Comparison of ENCODE assay signal across 36 cellular contexts in genomic region chr6:84089552-84089951, GRCh38. TPM values are rescaled to one million over a fixed set of nuclear protein-coding genes. Genes with fewer than 3 reads are reported as not detected.
"Had no signal": no experiment of that assay in that cellular context is flagged by ENCODE, and none has a peak within 500 bp of the region (broad histone marks: within the 10 kb centered on the region; RNA-seq: fewer than 3 reads in every experiment).

No MANE protein-coding gene starts in this region.

- H3K27ac ChIP-seq: adrenal gland, brain microvascular endothelial cell, breast epithelium, VCaP had no signal

- H3K4me1 ChIP-seq: adrenal gland, breast epithelium had no signal

- H3K27me3 ChIP-seq: adrenal gland, brain microvascular endothelial cell, breast epithelium had no signal

- DNase-seq: activated B cell treated with CpG ODN at 0.5 μM for 24 hours; activated CD4-positive, alpha-beta memory T cell treated with anti-CD3 and anti-CD28 coated beads for 36 hours; activated CD4-positive, alpha-beta T cell treated with anti-CD3 and anti-CD28 coated beads for 4 hours; activated CD4-positive, alpha-beta T cell treated with anti-CD3 and anti-CD28 coated beads, Interleukin-2, amount 10 ng/mL, durations not matched to agents 24 days and 14 days; activated CD4-positive, alpha-beta T cell treated with anti-CD3 and anti-CD28 coated beads, Interleukin-2, amount 50 U/mL, for 1 hour; activated CD4-positive, alpha-beta T cell treated with anti-CD3 and anti-CD28 coated beads, Interleukin-2, amount 50 U/mL, for 4 hours; activated CD4-positive, CD25-positive, alpha-beta regulatory T cell treated with anti-CD3 and anti-CD28 coated beads, Interleukin-2, amount 50 U/mL, for 72 hours; activated CD8-positive, alpha-beta memory T cell treated with anti-CD3 and anti-CD28 coated beads, Interleukin-2, amount 50 U/mL, for 4 hours; activated CD8-positive, alpha-beta T cell treated with anti-CD3 and anti-CD28 coated beads for 36 hours; activated effector memory CD4-positive, alpha-beta T cell treated with anti-CD3 and anti-CD28 coated beads, Interleukin-2, amount 50 U/mL, for 16 hours; activated gamma-delta T cell treated with Interleukin-2 at 50 U/mL for 16 hours; activated naive CD4-positive, alpha-beta T cell; activated naive CD4-positive, alpha-beta T cell treated with anti-CD3 and anti-CD28 coated beads for 36 hours; activated naive CD4-positive, alpha-beta T cell treated with anti-CD3 and anti-CD28 coated beads, Interleukin-2, amount 50 U/mL, for 16 hours; activated naive CD8-positive, alpha-beta T cell treated with anti-CD3 and anti-CD28 coated beads for 36 hours; activated T-cell treated with anti-CD3 and anti-CD28 coated beads for 4 hours; activated T-cell treated with anti-CD3 and anti-CD28 coated beads, Interleukin-2, amount 50 U/mL, for 1 hour; activated T-cell treated with anti-CD3 and anti-CD28 coated beads, Interleukin-2, amount 50 U/mL, for 4 hours; activated T-cell treated with anti-CD3 and anti-CD28 coated beads, Interleukin-2, amount 50 U/mL, for 72 hours; adrenal gland; amniotic stem cell; aorta; brain microvascular endothelial cell; central memory CD4-positive, alpha-beta T cell; SW 1271; T-helper 1 cell; T-helper 2 cell; T-helper 9 cell had no signal

- H3K4me3 ChIP-seq: adrenal gland, breast epithelium had no signal

- ATAC-seq: activated CD8-positive, alpha-beta T cell treated with anti-CD3 and anti-CD28 coated beads for 36 hours; activated naive CD4-positive, alpha-beta T cell treated with anti-CD3 and anti-CD28 coated beads, Interleukin-2, amount 50 U/mL, for 72 hours; activated T-cell treated with anti-CD3 and anti-CD28 coated beads, Interleukin-2, amount 50 U/mL, for 4 hours; activated T-cell treated with anti-CD3 and anti-CD28 coated beads, Interleukin-2, amount 50 U/mL, for 72 hours; activated T-helper 17 cell treated with anti-CD3 and anti-CD28 coated beads, Interleukin-2, amount 50 U/mL, for 72 hours had no signal

- H3K36me3 ChIP-seq: adrenal gland, brain microvascular endothelial cell, breast epithelium had no signal

- H3K27me3 Mint-ChIP-seq: activated CD4-positive, alpha-beta T cell treated with anti-CD3 and anti-CD28 coated beads, Interleukin-2, amount 10 ng/mL, durations not matched to agents 24 days and 14 days had no signal

- H3K9me3 ChIP-seq: adrenal gland had no signal

- H3K4me1 Mint-ChIP-seq: activated B cell treated with CpG ODN at 0.5 μM for 24 hours; activated CD4-positive, alpha-beta T cell treated with anti-CD3 and anti-CD28 coated beads, Interleukin-2, amount 10 ng/mL, durations not matched to agents 24 days and 14 days; activated T-helper 17 cell treated with anti-CD3 and anti-CD28 coated beads, Interleukin-2, amount 50 U/mL, for 72 hours had no signal

- H3K4me3 Mint-ChIP-seq: activated B cell treated with CpG ODN at 0.5 μM for 24 hours; activated CD4-positive, alpha-beta memory T cell treated with anti-CD3 and anti-CD28 coated beads for 36 hours; activated CD4-positive, alpha-beta T cell treated with anti-CD3 and anti-CD28 coated beads, Interleukin-2, amount 10 ng/mL, durations not matched to agents 24 days and 14 days; activated CD8-positive, alpha-beta T cell treated with anti-CD3 and anti-CD28 coated beads for 36 hours; activated naive CD4-positive, alpha-beta T cell treated with anti-CD3 and anti-CD28 coated beads for 36 hours; activated naive CD8-positive, alpha-beta T cell treated with anti-CD3 and anti-CD28 coated beads for 36 hours; activated T-cell treated with anti-CD3 and anti-CD28 coated beads, Interleukin-2, amount 50 U/mL, for 4 hours; activated T-cell treated with anti-CD3 and anti-CD28 coated beads, Interleukin-2, amount 50 U/mL, for 72 hours; activated T-helper 1 cell treated with anti-CD3 and anti-CD28 coated beads, Interleukin-12 subunit alpha, Interleukin-12 subunit beta, Interleukin-2, Interleukin-4 antibody, amounts not matched to agents 30 ng/mL and 10 ng/mL and 1 ng/mL, durations not matched to agents 14 hours and 24 hours and 36 hours; activated T-helper 17 cell treated with anti-CD3 and anti-CD28 coated beads, Interleukin-2, amount 50 U/mL, for 72 hours; T-helper 1 cell treated with Interleukin-12 subunit alpha and Interleukin-12 subunit beta and Interleukin-4 antibody, amounts not matched to agents 30 μg/mL and 1 μg/mL, for 36 hours; T-helper 2 cell treated with Interferon-gamma antibody and Interleukin-4, amounts not matched to agents 5 μg/mL and 100 μg/mL, for 36 hours had no signal

- H3K36me3 Mint-ChIP-seq: activated CD4-positive, alpha-beta memory T cell treated with anti-CD3 and anti-CD28 coated beads for 36 hours; activated naive CD4-positive, alpha-beta T cell treated with anti-CD3 and anti-CD28 coated beads, Interleukin-2, amount 50 U/mL, for 72 hours; activated naive CD8-positive, alpha-beta T cell treated with anti-CD3 and anti-CD28 coated beads for 36 hours had no signal

- H3K27ac Mint-ChIP-seq: activated B cell treated with CpG ODN at 0.5 μM for 24 hours; activated CD4-positive, alpha-beta memory T cell treated with anti-CD3 and anti-CD28 coated beads for 36 hours; activated CD4-positive, alpha-beta T cell treated with anti-CD3 and anti-CD28 coated beads, Interleukin-2, amount 10 ng/mL, durations not matched to agents 24 days and 14 days; activated CD8-positive, alpha-beta T cell treated with anti-CD3 and anti-CD28 coated beads for 36 hours; activated naive CD4-positive, alpha-beta T cell treated with anti-CD3 and anti-CD28 coated beads for 36 hours; activated naive CD8-positive, alpha-beta T cell treated with anti-CD3 and anti-CD28 coated beads for 36 hours; activated T-cell treated with anti-CD3 and anti-CD28 coated beads, Interleukin-2, amount 50 U/mL, for 72 hours; activated T-helper 1 cell treated with anti-CD3 and anti-CD28 coated beads, Interleukin-12 subunit alpha, Interleukin-12 subunit beta, Interleukin-2, Interleukin-4 antibody, amounts not matched to agents 30 ng/mL and 10 ng/mL and 1 ng/mL, durations not matched to agents 14 hours and 24 hours and 36 hours; activated T-helper 17 cell treated with anti-CD3 and anti-CD28 coated beads, Interleukin-2, amount 50 U/mL, for 72 hours; T-helper 1 cell treated with Interleukin-12 subunit alpha and Interleukin-12 subunit beta and Interleukin-4 antibody, amounts not matched to agents 30 μg/mL and 1 μg/mL, for 36 hours; T-helper 2 cell treated with Interferon-gamma antibody and Interleukin-4, amounts not matched to agents 5 μg/mL and 100 μg/mL, for 36 hours had no signal

- H3K9me3 Mint-ChIP-seq: activated B cell treated with CpG ODN at 0.5 μM for 24 hours; activated CD4-positive, alpha-beta memory T cell treated with anti-CD3 and anti-CD28 coated beads for 36 hours; activated CD4-positive, alpha-beta T cell treated with anti-CD3 and anti-CD28 coated beads, Interleukin-2, amount 10 ng/mL, durations not matched to agents 24 days and 14 days; activated CD8-positive, alpha-beta T cell treated with anti-CD3 and anti-CD28 coated beads for 36 hours; activated naive CD4-positive, alpha-beta T cell treated with anti-CD3 and anti-CD28 coated beads for 36 hours; activated naive CD4-positive, alpha-beta T cell treated with anti-CD3 and anti-CD28 coated beads, Interleukin-2, amount 50 U/mL, for 72 hours; activated naive CD8-positive, alpha-beta T cell treated with anti-CD3 and anti-CD28 coated beads for 36 hours; activated T-cell treated with anti-CD3 and anti-CD28 coated beads, Interleukin-2, amount 50 U/mL, for 4 hours; activated T-helper 17 cell treated with anti-CD3 and anti-CD28 coated beads, Interleukin-2, amount 50 U/mL, for 72 hours; T-helper 1 cell treated with Interleukin-12 subunit alpha and Interleukin-12 subunit beta and Interleukin-4 antibody, amounts not matched to agents 30 μg/mL and 1 μg/mL, for 36 hours; T-helper 2 cell treated with Interferon-gamma antibody and Interleukin-4, amounts not matched to agents 5 μg/mL and 100 μg/mL, for 36 hours had no signal

RNA-seq across cellular contexts. Expression of gene MRAP2, which starts 56.0 kb away (rescaled TPM):
- total RNA-seq: activated B cell treated with CpG ODN at 0.5 μM for 24 hours; activated CD4-positive, alpha-beta memory T cell treated with anti-CD3 and anti-CD28 coated beads for 36 hours; activated CD4-positive, alpha-beta T cell treated with anti-CD3 and anti-CD28 coated beads, Interleukin-2, amount 10 ng/mL, durations not matched to agents 24 days and 14 days; activated CD8-positive, alpha-beta memory T cell treated with anti-CD3 and anti-CD28 coated beads for 36 hours; activated CD8-positive, alpha-beta T cell treated with anti-CD3 and anti-CD28 coated beads for 36 hours; activated naive CD4-positive, alpha-beta T cell treated with anti-CD3 and anti-CD28 coated beads for 36 hours; activated naive CD4-positive, alpha-beta T cell treated with anti-CD3 and anti-CD28 coated beads, Interleukin-2, amount 50 U/mL, for 72 hours; activated naive CD8-positive, alpha-beta T cell treated with anti-CD3 and anti-CD28 coated beads for 36 hours; activated T-cell treated with anti-CD3 and anti-CD28 coated beads, Interleukin-2, amount 50 U/mL, for 4 hours; activated T-cell treated with anti-CD3 and anti-CD28 coated beads, Interleukin-2, amount 50 U/mL, for 72 hours; activated T-helper 1 cell treated with anti-CD3 and anti-CD28 coated beads, Interleukin-12 subunit alpha, Interleukin-12 subunit beta, Interleukin-2, Interleukin-4 antibody, amounts not matched to agents 30 ng/mL and 10 ng/mL and 1 ng/mL, durations not matched to agents 14 hours and 24 hours and 36 hours had no signal
